In genomic region chr6:11848252-11848651, GRCh38 we compare ENCODE assay signal across 16 cellular contexts.
DNase-seq lines count a peak whose midpoint lies in the region; ATAC-seq and TF ChIP-seq lines count a peak whose summit lies in the region.
"Had no signal": no experiment of that assay in that cellular context is flagged by ENCODE, and none has a peak within 500 bp of the region (broad histone marks: within the 10 kb centered on the region; RNA-seq: fewer than 3 reads in every experiment).

No MANE protein-coding gene starts in this region.

- H3K18ac ChIP-seq in H9 (ENCODE audit: insufficient read length, low read depth, low read length) (peak overlapping the region; percentile 46), trophoblast cell (ENCODE audit: low read length) (no peak overlapping the region)

- H3K56ac ChIP-seq in H9 (ENCODE audit: insufficient read length, low read depth, low read length), result no peak overlapping the region

- no peak overlapping the region for H2BK15ac ChIP-seq in H9 (ENCODE audit: low read depth, low read length)

- H4K20me1 ChIP-seq in H9 (ENCODE audit: control insufficient read depth, insufficient read depth, insufficient read length) (no peaks in the 10 kb centered on the region), SK-N-SH (ENCODE audit: insufficient read depth) (no peaks in the 10 kb centered on the region)

- H3K27ac ChIP-seq in H9 (ENCODE audit: insufficient read length, low read depth, low read length) (no peak overlapping the region), SK-N-SH (ENCODE audit: low read depth in 2 of 2, low read length in 1 of 2) (no peak overlapping the region), brain microvascular endothelial cell (peak overlapping the region; percentile 79), trophoblast cell (ENCODE audit: low read depth, low read length) (peak overlapping the region; percentile 13), colonic mucosa (no peak overlapping the region)
- H3K27ac ChIP-seq: HL-60 had no signal

- H3K9me3 ChIP-seq in H9 (ENCODE audit: control insufficient read depth, low read depth, low read length), result no peaks in the 10 kb centered on the region
- no peaks in the 10 kb centered on the region for H3K9me3 ChIP-seq in SK-N-SH
- H3K9me3 ChIP-seq in trophoblast cell (ENCODE audit: insufficient read depth, low read depth, low read length), result no peaks in the 10 kb centered on the region
- no peaks in the 10 kb centered on the region for H3K9me3 ChIP-seq in colonic mucosa

- no peak for TF ChIP-seq CTCF in H9 (conservative IDR thresholded peaks at IDR 0.05)
- TF ChIP-seq CTCF in SK-N-SH (IDR thresholded peaks at IDR 0.05), result no peak
- no peak for TF ChIP-seq CTCF in brain microvascular endothelial cell (IDR thresholded peaks at IDR 0.05; ENCODE audit: low read depth, low read length, missing control alignments)
- no peak for TF ChIP-seq CTCF in colonic mucosa (IDR thresholded peaks at IDR 0.05)
- no peak for TF ChIP-seq CTCF in endothelial cell (IDR thresholded peaks at IDR 0.05; ENCODE audit: unreplicated experiment)

- H3K36me3 ChIP-seq in SK-N-SH (replicated peaks in 1 of 2; ENCODE audit: control insufficient read depth in 1 of 2, insufficient read depth in 2 of 2, low read length in 1 of 2) (no peaks in the 10 kb centered on the region), brain microvascular endothelial cell (replicated peaks) (no peaks in the 10 kb centered on the region), trophoblast cell (ENCODE audit: control insufficient read depth in 1 of 2, insufficient read depth in 2 of 2, low read length in 2 of 2) (no peaks in the 10 kb centered on the region), colonic mucosa (no peaks in the 10 kb centered on the region)

- DNase-seq in H9 (no peak), SK-N-SH (no peak), brain microvascular endothelial cell (no peak), trophoblast cell (no peak), colonic mucosa (no peak), endothelial cell (ENCODE audit: low spot score) (no peak)
- DNase-seq: ACHN; C1 segment of cervical spinal cord; Calu3; CD4-positive, alpha-beta T cell; DMS79 treated with DMSO at 0.1 percent for 48 hours; EL had no signal

- no peak overlapping the region for H2BK5ac ChIP-seq in H9 (ENCODE audit: insufficient read length, low read length)
- H2BK5ac ChIP-seq in trophoblast cell (ENCODE audit: low read depth, low read length, poor library complexity), result no peak overlapping the region

- no peak overlapping the region for H2BK20ac ChIP-seq in H9 (ENCODE audit: low read depth, low read length, poor library complexity, severe bottlenecking)

- no peak overlapping the region for H3K4me2 ChIP-seq in H9 (ENCODE audit: insufficient read depth, insufficient read length, low read length)
- no peak overlapping the region for H3K4me2 ChIP-seq in SK-N-SH
- H3K4me2 ChIP-seq in trophoblast cell (ENCODE audit: low read length), result no peak overlapping the region

- H3K23me2 ChIP-seq in H9 (ENCODE audit: insufficient read length, low read depth, low read length, poor library complexity, severe bottlenecking), result no peaks in the 10 kb centered on the region

- H4K12ac ChIP-seq in trophoblast cell (ENCODE audit: low read depth, low read length), result no peak overlapping the region

- H4K91ac ChIP-seq in H9 (ENCODE audit: insufficient read length, low read depth, low read length) (no peak overlapping the region), trophoblast cell (ENCODE audit: low read depth, low read length) (no peak overlapping the region)

- no peak overlapping the region for H3K27ac Mint-ChIP-seq in H9
- H3K27ac Mint-ChIP-seq in endothelial cell (ENCODE audit: unreplicated experiment), result no peak overlapping the region
- H3K27ac Mint-ChIP-seq: B cell; CD4-positive, alpha-beta T cell had no signal

- H3K9me2 ChIP-seq in SK-N-SH, result no peaks in the 10 kb centered on the region

- no peaks in the 10 kb centered on the region for H3K27me3 Mint-ChIP-seq in H9 (ENCODE audit: low read depth)
- no peaks in the 10 kb centered on the region for H3K27me3 Mint-ChIP-seq in endothelial cell (ENCODE audit: unreplicated experiment)
- H3K27me3 Mint-ChIP-seq: CD4-positive, alpha-beta T cell had no signal

- H2BK120ac ChIP-seq in H9 (ENCODE audit: low read depth, low read length, poor library complexity, severe bottlenecking) (no peak overlapping the region), trophoblast cell (ENCODE audit: insufficient read depth, low read length, poor library complexity) (no peak overlapping the region)

- H2AK5ac ChIP-seq in H9 (ENCODE audit: insufficient read length, low read length), result no peak overlapping the region
- no peak overlapping the region for H2AK5ac ChIP-seq in trophoblast cell (ENCODE audit: low read length)

- no peaks in the 10 kb centered on the region for H3K27me3 ChIP-seq in H9 (ENCODE audit: insufficient read depth, low read length)
- H3K27me3 ChIP-seq in SK-N-SH (ENCODE audit: insufficient read depth), result no peaks in the 10 kb centered on the region
- no peaks in the 10 kb centered on the region for H3K27me3 ChIP-seq in brain microvascular endothelial cell (replicated peaks)
- H3K27me3 ChIP-seq in trophoblast cell (ENCODE audit: insufficient read depth, low read length), result no peaks in the 10 kb centered on the region
- H3K27me3 ChIP-seq in colonic mucosa, result no peaks in the 10 kb centered on the region

- H3K79me2 ChIP-seq in H9 (ENCODE audit: insufficient read depth, low read length) (no peaks in the 10 kb centered on the region), SK-N-SH (ENCODE audit: insufficient read depth) (no peaks in the 10 kb centered on the region), trophoblast cell (ENCODE audit: control insufficient read depth, insufficient read depth, low read length, poor library complexity) (no peaks in the 10 kb centered on the region)

- H2AFZ ChIP-seq in H9 (ENCODE audit: low read length) (no peak overlapping the region), SK-N-SH (ENCODE audit: low read depth) (no peak overlapping the region), trophoblast cell (ENCODE audit: insufficient read depth, low read length, poor library complexity) (no peak overlapping the region)

- no peak for TF ChIP-seq RAD21 in SK-N-SH (IDR thresholded peaks at IDR 0.05; ENCODE audit: low read length)

- H4K8ac ChIP-seq in H9 (replicated peaks; ENCODE audit: insufficient read length, low read depth, low read length), result no peak overlapping the region
- H4K8ac ChIP-seq in trophoblast cell (ENCODE audit: low read depth, low read length), result no peak overlapping the region

- no peak for TF ChIP-seq EP300 in SK-N-SH (IDR thresholded peaks at IDR 0.05; ENCODE audit: borderline replicate concordance in 1 of 2, low read depth in 1 of 2, low read length in 1 of 2)

- WGBS in H9 (ENCODE audit: extremely low coverage, insufficient read length, low lambda C conversion rate), result no CpG with 5 or more reads among the region's 1 CpG
- WGBS in SK-N-SH (ENCODE audit: low lambda C conversion rate), result 58% methylated on average over 1 of the region's 1 CpG
- no CpG with 5 or more reads among the region's 1 CpG for WGBS in trophoblast cell (ENCODE audit: extremely low coverage, insufficient coverage, insufficient read length)

- no peak for ATAC-seq in HG02870 (IDR thresholded peaks at IDR 0.05; ENCODE audit: unreplicated experiment)
- ATAC-seq: HCT116 had no signal

- no peak overlapping the region for H3T11ph ChIP-seq in H9 (ENCODE audit: low read length)

- H3K23ac ChIP-seq in H9 (ENCODE audit: insufficient read length, low read depth, low read length) (no peak overlapping the region), trophoblast cell (ENCODE audit: low read length) (no peak overlapping the region)

- H4K5ac ChIP-seq in H9 (ENCODE audit: insufficient read length, low read depth, low read length), result no peak overlapping the region

- H3K4me3 ChIP-seq in SK-N-SH (ENCODE audit: low read depth in 2 of 2, low read length in 1 of 2) (no peak overlapping the region), brain microvascular endothelial cell (ENCODE audit: low read depth, low read length) (no peak overlapping the region), trophoblast cell (ENCODE audit: low read depth, low read length) (no peak overlapping the region), colonic mucosa (no peak overlapping the region)

- in situ Hi-C loops in brain microvascular endothelial cell (cut with HindIII; ENCODE audit: low pct_ligation_motif_present, low sequenced_read_pairs), result no loop called here

- H2BK12ac ChIP-seq in H9 (ENCODE audit: insufficient read length, low read depth, low read length) (no peak overlapping the region), trophoblast cell (ENCODE audit: low read length) (no peak overlapping the region)

- H3K79me1 ChIP-seq in H9 (ENCODE audit: insufficient read depth, low read depth, low read length, poor library complexity, severe bottlenecking) (no peaks in the 10 kb centered on the region), trophoblast cell (ENCODE audit: low read length) (peaks cover 2% of the 10 kb centered on the region)

- H3K9ac ChIP-seq in H9 (ENCODE audit: extremely low read depth, insufficient read length, low read length), result no peak overlapping the region
- no peak overlapping the region for H3K9ac ChIP-seq in SK-N-SH
- no peak overlapping the region for H3K9ac ChIP-seq in trophoblast cell (ENCODE audit: low read length)
- H3K9ac ChIP-seq in colonic mucosa (ENCODE audit: low read depth in 2 of 2, low read length in 2 of 2), result no peak overlapping the region

- H3K9me3 Mint-ChIP-seq in H9 (no peaks in the 10 kb centered on the region; a peak in 2 of 5 replicates), endothelial cell (ENCODE audit: unreplicated experiment) (no peaks in the 10 kb centered on the region)

- H3K36me3 Mint-ChIP-seq in H9 (ENCODE audit: insufficient read depth in 1 of 3, low read depth in 3 of 3) (no peaks in the 10 kb centered on the region), endothelial cell (ENCODE audit: low read depth, unreplicated experiment) (no peaks in the 10 kb centered on the region)

- H3K4me3 Mint-ChIP-seq in H9, result no peak overlapping the region
- H3K4me3 Mint-ChIP-seq in endothelial cell (ENCODE audit: unreplicated experiment), result no peak overlapping the region
- H3K4me3 Mint-ChIP-seq: B cell; CD4-positive, alpha-beta T cell had no signal

- intact Hi-C loops in colonic mucosa (cut with DNase I), result no loop called here

- H3K4me1 ChIP-seq in H9 (ENCODE audit: insufficient read depth, low read length), result no peaks in the 10 kb centered on the region
- peaks cover 2 to 9% of the 10 kb centered on the region in 2 experiments; a peak in 3 of 4 replicates for H3K4me1 ChIP-seq in SK-N-SH (ENCODE audit: control insufficient read depth in 1 of 2, insufficient read depth in 2 of 2, low read depth in 1 of 2, low read length in 1 of 2)
- peaks cover 0 to 5% of the 10 kb centered on the region in 2 experiments for H3K4me1 ChIP-seq in trophoblast cell (ENCODE audit: control insufficient read depth in 1 of 2, insufficient read depth in 2 of 2, low read length in 2 of 2)
- H3K4me1 ChIP-seq in colonic mucosa, result no peaks in the 10 kb centered on the region

- CTCF ChIA-PET in SK-N-SH (lab: Yijun Ruan, JAX), result no interaction called here

- H3K14ac ChIP-seq in H9 (ENCODE audit: insufficient read depth, low read length) (no peak overlapping the region), trophoblast cell (ENCODE audit: low read length) (no peak overlapping the region)

- no peaks in the 10 kb centered on the region for H3K4me1 Mint-ChIP-seq in H9
- H3K4me1 Mint-ChIP-seq in endothelial cell (ENCODE audit: unreplicated experiment), result no peaks in the 10 kb centered on the region
- H3K4me1 Mint-ChIP-seq: B cell had no signal

- POLR2A ChIA-PET in SK-N-SH (lab: Yijun Ruan, JAX), result no interaction called here

- H3F3A ChIP-seq in SK-N-SH (replicated peaks; ENCODE audit: insufficient read depth), result peaks cover 3% of the 10 kb centered on the region

- H3K4ac ChIP-seq in H9 (ENCODE audit: low read depth, low read length), result no peak overlapping the region
- no peak overlapping the region for H3K4ac ChIP-seq in trophoblast cell (ENCODE audit: low read depth, low read length)

Comparison
In these comparisons a context has a peak if more than half of its experiments do, and no peak if none do; other contexts are left out.
1. H3K27ac ChIP-seq: peak in brain microvascular endothelial cell (single experiment) and trophoblast cell (single experiment); none in H9 (single experiment), SK-N-SH (0 of 2) and colonic mucosa (single experiment).